1 cellular context compared by ENCODE assay signal in the genomic region with DNA sequence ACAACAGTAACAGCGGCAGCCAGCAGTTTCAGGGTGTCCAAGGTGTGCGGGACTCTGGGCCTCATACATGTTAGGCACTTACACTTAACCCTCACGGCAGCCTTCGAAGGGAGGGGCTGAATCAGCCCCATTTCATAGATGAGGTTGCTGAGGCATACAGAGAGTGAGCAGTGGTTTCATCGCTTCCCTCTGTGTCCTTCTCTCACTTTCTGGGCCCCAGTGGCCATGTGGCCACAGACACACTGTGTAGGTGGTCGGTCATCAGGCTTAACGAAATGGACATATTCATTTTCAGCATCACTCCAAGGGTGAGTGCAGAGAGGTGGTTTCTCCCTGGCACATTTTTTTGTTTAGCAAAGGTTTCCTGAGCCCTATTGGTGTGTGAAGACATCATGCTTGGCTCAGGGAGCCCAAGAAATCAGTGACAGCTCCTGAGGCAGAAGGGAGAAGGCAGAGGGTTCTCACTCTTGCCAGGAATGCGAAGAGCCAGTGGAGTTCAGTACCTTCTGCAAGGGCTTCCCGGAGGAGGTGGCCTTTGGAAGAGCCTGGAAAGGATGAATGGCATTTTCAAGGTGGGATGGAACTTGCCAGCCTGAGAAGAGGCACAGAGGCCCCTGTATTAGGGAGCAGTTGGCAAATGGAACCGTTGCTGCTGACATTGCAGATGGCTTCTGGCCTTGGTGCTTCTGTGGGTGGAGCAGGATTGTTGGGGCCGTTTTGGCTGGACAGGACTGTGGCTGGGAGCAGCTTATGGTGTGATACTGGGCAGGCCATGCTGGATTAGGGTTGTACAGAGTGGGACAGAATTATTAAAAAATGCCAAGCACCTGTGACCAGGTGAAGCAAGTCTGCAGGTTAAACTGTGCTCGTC.
TF ChIP-seq lines count a peak whose summit lies in the region.

No MANE protein-coding gene starts in this region.

TF ChIP-seq in SK-N-SH, 30 proteins besides CTCF, POLR2A, EP300 and RAD21 (continued from another document):
- TF ChIP-seq, protein P1, sequence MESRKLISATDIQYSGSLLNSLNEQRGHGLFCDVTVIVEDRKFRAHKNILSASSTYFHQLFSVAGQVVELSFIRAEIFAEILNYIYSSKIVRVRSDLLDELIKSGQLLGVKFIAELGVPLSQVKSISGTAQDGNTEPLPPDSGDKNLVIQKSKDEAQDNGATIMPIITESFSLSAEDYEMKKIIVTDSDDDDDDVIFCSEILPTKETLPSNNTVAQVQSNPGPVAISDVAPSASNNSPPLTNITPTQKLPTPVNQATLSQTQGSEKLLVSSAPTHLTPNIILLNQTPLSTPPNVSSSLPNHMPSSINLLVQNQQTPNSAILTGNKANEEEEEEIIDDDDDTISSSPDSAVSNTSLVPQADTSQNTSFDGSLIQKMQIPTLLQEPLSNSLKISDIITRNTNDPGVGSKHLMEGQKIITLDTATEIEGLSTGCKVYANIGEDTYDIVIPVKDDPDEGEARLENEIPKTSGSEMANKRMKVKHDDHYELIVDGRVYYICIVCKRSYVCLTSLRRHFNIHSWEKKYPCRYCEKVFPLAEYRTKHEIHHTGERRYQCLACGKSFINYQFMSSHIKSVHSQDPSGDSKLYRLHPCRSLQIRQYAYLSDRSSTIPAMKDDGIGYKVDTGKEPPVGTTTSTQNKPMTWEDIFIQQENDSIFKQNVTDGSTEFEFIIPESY (IDR thresholded peaks at IDR 0.05; ENCODE audit: borderline replicate concordance, low read depth) = no peak
- TF ChIP-seq MXI1 (IDR thresholded peaks at IDR 0.05; ENCODE audit: low read depth, low read length) = no peak
- TF ChIP-seq GATA2 (CRISPR knock-in tag; IDR thresholded peaks at IDR 0.05) = no peak
- no peak for TF ChIP-seq TCF12 (IDR thresholded peaks at IDR 0.05)
